In genomic region chr6:2970753-2971419, GRCh38 we compare ENCODE assay signal across 1 cellular context.
TF ChIP-seq lines count a peak whose summit lies in the region.

No MANE protein-coding gene starts in this region.

TF ChIP-seq in K562, 482 proteins besides CTCF, POLR2A, EP300 and RAD21 (continued from another document):
- TF ChIP-seq ZNF639 (CRISPR knock-in tag; conservative IDR thresholded peaks at IDR 0.05 in 1 of 2, IDR thresholded peaks at IDR 0.05 in 1 of 2) (no peak), PYGO2 (tag; IDR thresholded peaks at IDR 0.05) (no peak), CREB3 (tag; conservative IDR thresholded peaks at IDR 0.05; ENCODE audit: low read depth) (no peak), MITF (IDR thresholded peaks at IDR 0.05) (no peak), HOMEZ (CRISPR knock-in tag; IDR thresholded peaks at IDR 0.05) (no peak), ZSCAN32 (CRISPR knock-in tag; IDR thresholded peaks at IDR 0.05) (no peak), ZNF785 (CRISPR knock-in tag; IDR thresholded peaks at IDR 0.05) (no peak), TSC22D4 (tag; IDR thresholded peaks at IDR 0.05) (no peak), FUS (optimal IDR thresholded peaks at IDR 0.05; ENCODE audit: low read depth, low read length) (peak; percentile 75), SREBF1 (IDR thresholded peaks at IDR 0.05; ENCODE audit: borderline replicate concordance, low read depth, low read length) (no peak), XRCC3 (IDR thresholded peaks at IDR 0.05) (no peak), MXI1 (IDR thresholded peaks at IDR 0.05; ENCODE audit: low read depth, low read length) (no peak), ZBTB1 (CRISPR knock-in tag; IDR thresholded peaks at IDR 0.05; ENCODE audit: borderline replicate concordance, low read depth) (no peak), SMARCA4 (IDR thresholded peaks at IDR 0.05) (no peak)
